In genomic region chr22:46263208-46263575, GRCh38 we compare ENCODE assay signal across 11 cellular contexts. TPM values are rescaled to one million over a fixed set of nuclear protein-coding genes. Genes with fewer than 3 reads are reported as not detected.
DNase-seq lines count a peak whose midpoint lies in the region; ATAC-seq and TF ChIP-seq lines count a peak whose summit lies in the region.
"Had no signal": no experiment of that assay in that cellular context is flagged by ENCODE, and none has a peak within 500 bp of the region (broad histone marks: within the 10 kb centered on the region; RNA-seq: fewer than 3 reads in every experiment).

PKDREJ (minus strand) TSS chr22:46263343; CDS start chr22:46263322, 21 bp downstream.

- ATAC-seq in heart left ventricle (no peak), Right ventricle myocardium inferior (no peak), gastroesophageal sphincter (no peak), upper lobe of left lung (ENCODE audit: low FRiP score in 2 of 2) (no peak), HG03159 (IDR thresholded peaks at IDR 0.05; ENCODE audit: unreplicated experiment) (no peak)

- no peak within 1 kb of the TSS for H2AFZ ChIP-seq in neuronal stem cell (ENCODE audit: low read length)
- H2AFZ ChIP-seq: parathyroid adenoma had no signal

- no peak within 1 kb of the TSS for H3K27ac ChIP-seq in heart left ventricle
- H3K27ac ChIP-seq in gastroesophageal sphincter, result peak within 1 kb of the TSS in 1 of 4 donors; percentile 53
- no peak within 1 kb of the TSS for H3K27ac ChIP-seq in neuronal stem cell (replicated peaks; ENCODE audit: low read length)
- peak within 1 kb of the TSS in 1 of 4 donors; percentile 56 for H3K27ac ChIP-seq in upper lobe of left lung
- H3K27ac ChIP-seq: parathyroid adenoma had no signal

- peak within 1 kb of the TSS; percentile 51 for H3K9ac ChIP-seq in neuronal stem cell (ENCODE audit: low read depth, low read length, poor library complexity)
- H3K9ac ChIP-seq: parathyroid adenoma had no signal

- H3K4me1 ChIP-seq in heart left ventricle (peaks cover 0 to 25% (median 10%) of the 10 kb centered on the region in 12 donors), gastroesophageal sphincter (peaks cover 0 to 25% (median 0%) of the 10 kb centered on the region in 3 donors), neuronal stem cell (ENCODE audit: control insufficient read depth in 2 of 2, insufficient read depth in 1 of 2, low read depth in 1 of 2, low read length in 2 of 2) (peaks cover 0 to 2% of the 10 kb centered on the region in 2 donors), upper lobe of left lung (peaks cover 0 to 21% (median 14%) of the 10 kb centered on the region in 4 donors)
- H3K4me1 ChIP-seq: parathyroid adenoma had no signal

- no peak within 1 kb of the TSS for H2BK12ac ChIP-seq in neuronal stem cell (ENCODE audit: low read length)

- DNase-seq in heart left ventricle, result no peak
- no peak for DNase-seq in Right ventricle myocardium inferior (ENCODE audit: missing footprints)
- no peak for DNase-seq in neuronal stem cell (ENCODE audit: low spot score)
- DNase-seq in upper lobe of left lung, result no peak
- DNase-seq in DMS153 treated with DMSO at 0.1 percent for 48 hours (lab: John Stamatoyannopoulos, UW; ENCODE audit: unreplicated experiment), result no peak
- DNase-seq in activated gamma-delta T cell treated with Interleukin-2 at 50 U/mL for 16 hours, result no peak
- DNase-seq: activated naive CD4-positive, alpha-beta T cell treated with anti-CD3 and anti-CD28 coated beads, Interleukin-2, amount 50 U/mL, for 16 hours; effector CD8-positive, alpha-beta T cell had no signal

- H3K23ac ChIP-seq in neuronal stem cell (ENCODE audit: low read depth, low read length, poor library complexity), result peak within 1 kb of the TSS; percentile 69

- H4K91ac ChIP-seq in neuronal stem cell (ENCODE audit: low read depth, low read length, poor library complexity), result no peak within 1 kb of the TSS

- H3K4me2 ChIP-seq in neuronal stem cell (ENCODE audit: insufficient read depth, low read length, poor library complexity, severe bottlenecking), result peak within 1 kb of the TSS; percentile 64

- no peak within 1 kb of the TSS for H2BK15ac ChIP-seq in neuronal stem cell (ENCODE audit: low read length)

- no peaks in the 10 kb centered on the region for H3K36me3 ChIP-seq in heart left ventricle
- H3K36me3 ChIP-seq in gastroesophageal sphincter, result no peaks in the 10 kb centered on the region
- H3K36me3 ChIP-seq in neuronal stem cell (replicated peaks in 1 of 2; ENCODE audit: control insufficient read depth in 2 of 2, insufficient read depth in 2 of 2, low read length in 2 of 2), result no peaks in the 10 kb centered on the region
- no peaks in the 10 kb centered on the region for H3K36me3 ChIP-seq in upper lobe of left lung

- H2AK5ac ChIP-seq in neuronal stem cell (ENCODE audit: low read depth, low read length), result peak within 1 kb of the TSS; percentile 24

- H3K27me3 ChIP-seq in heart left ventricle, result peaks cover 0 to 13% (median 0%) of the 10 kb centered on the region in 9 donors
- H3K27me3 ChIP-seq in gastroesophageal sphincter, result no peaks in the 10 kb centered on the region
- peaks cover 18 to 52% (median 42%) of the 10 kb centered on the region in 3 experiments for H3K27me3 ChIP-seq in neuronal stem cell (ENCODE audit: control insufficient read depth in 3 of 3, insufficient read depth in 3 of 3, low read depth in 1 of 3, low read length in 3 of 3)
- no peaks in the 10 kb centered on the region for H3K27me3 ChIP-seq in upper lobe of left lung

- H3K14ac ChIP-seq in neuronal stem cell (ENCODE audit: low read length), result no peak within 1 kb of the TSS

- TF ChIP-seq CTCF in heart left ventricle (IDR thresholded peaks at IDR 0.05) (no peak), gastroesophageal sphincter (IDR thresholded peaks at IDR 0.05) (no peak), upper lobe of left lung (IDR thresholded peaks at IDR 0.05) (no peak)

- H2BK5ac ChIP-seq in neuronal stem cell (ENCODE audit: low read length), result no peak within 1 kb of the TSS

- no peak within 1 kb of the TSS for H3K4ac ChIP-seq in neuronal stem cell (ENCODE audit: low read length)

- peak within 1 kb of the TSS in 10 of 12 donors; percentile 17 to 51 (median 31) for H3K4me3 ChIP-seq in heart left ventricle
- H3K4me3 ChIP-seq in gastroesophageal sphincter, result peak within 1 kb of the TSS; percentile 20 to 55
- peak within 1 kb of the TSS in 1 of 2 donors; percentile 64 for H3K4me3 ChIP-seq in neuronal stem cell (ENCODE audit: low read length in 2 of 2)
- peak within 1 kb of the TSS in 3 of 4 donors; percentile 39 to 44 (median 42) for H3K4me3 ChIP-seq in upper lobe of left lung

- H3K79me1 ChIP-seq in neuronal stem cell (ENCODE audit: low read depth, low read length), result no peaks in the 10 kb centered on the region

- H2BK120ac ChIP-seq in neuronal stem cell (ENCODE audit: low read depth, low read length), result no peak within 1 kb of the TSS

- no peaks in the 10 kb centered on the region for H3K9me3 ChIP-seq in heart left ventricle
- H3K9me3 ChIP-seq in gastroesophageal sphincter, result no peaks in the 10 kb centered on the region
- H3K9me3 ChIP-seq in neuronal stem cell (replicated peaks in 1 of 2; ENCODE audit: control insufficient read depth in 2 of 2, insufficient read depth in 1 of 2, low read depth in 1 of 2, low read length in 2 of 2), result peaks cover 33 to 74% of the 10 kb centered on the region in 2 donors
- H3K9me3 ChIP-seq in upper lobe of left lung, result no peaks in the 10 kb centered on the region

- peak within 1 kb of the TSS; percentile 77 for H3K18ac ChIP-seq in neuronal stem cell (ENCODE audit: low read length)

- H4K8ac ChIP-seq in neuronal stem cell (ENCODE audit: low read depth, low read length), result no peak within 1 kb of the TSS

- no peak for TF ChIP-seq POLR2A in heart left ventricle (IDR thresholded peaks at IDR 0.05)
- no peak for TF ChIP-seq POLR2A in gastroesophageal sphincter (IDR thresholded peaks at IDR 0.05)
- TF ChIP-seq POLR2A in upper lobe of left lung (IDR thresholded peaks at IDR 0.05), result no peak

- intact Hi-C loops in heart left ventricle (cut with DNase I) (loop anchor here in 1 of 10 donors (10.0 kb wide), 1 partner anchor 268 kb away; no protein-coding TSS in a partner anchor), Right ventricle myocardium inferior (cut with DNase I) (no loop called here)

- WGBS in heart left ventricle, 4 donors, result 44 to 81% (median 56%) methylated on average over 10 to 32 of the region's 32 CpGs
- WGBS in gastroesophageal sphincter (ENCODE audit: low coverage in 1 of 2), 2 donors, result no CpG with 5 or more reads among the region's 32 CpGs
- WGBS in neuronal stem cell (ENCODE audit: extremely low coverage in 2 of 2, insufficient read length in 2 of 2, insufficient replicate concordance in 1 of 2), 2 donors, result no CpG with 5 or more reads among the region's 32 CpGs
- 61 to 73% methylated on average over 23 to 29 of the region's 32 CpGs for WGBS in upper lobe of left lung, 2 donors

- TF ChIP-seq EP300 in gastroesophageal sphincter (IDR thresholded peaks at IDR 0.05) (no peak), upper lobe of left lung (IDR thresholded peaks at IDR 0.05) (no peak)

RNA-seq across cellular contexts. Expression of gene PKDREJ, which starts in this region (rescaled TPM):
- under 1 TPM in 7 of 9 donors, not detected in 2; 0.04 to 0.16 (median 0.13) TPM for total RNA-seq in heart left ventricle
- polyA plus RNA-seq in heart left ventricle, result under 1 TPM; 0.03 to 0.04 TPM
- 0.08 TPM for total RNA-seq in Right ventricle myocardium inferior
- total RNA-seq in gastroesophageal sphincter, result under 1 TPM in 3 of 4 donors, not detected in 1; under 0.01 to 0.23 (median 0.10) TPM
- polyA plus RNA-seq in neuronal stem cell (2013, experiment 1 of 2), result not detected
- not detected for polyA plus RNA-seq in neuronal stem cell (2013, experiment 2 of 2)
- 1 to 10 TPM in 1 of 6 donors, under 1 TPM in 1, not detected in 4; 0.06 to 1.0 TPM for total RNA-seq in upper lobe of left lung
